19 cellular contexts compared by ENCODE assay signal in the genomic region with DNA sequence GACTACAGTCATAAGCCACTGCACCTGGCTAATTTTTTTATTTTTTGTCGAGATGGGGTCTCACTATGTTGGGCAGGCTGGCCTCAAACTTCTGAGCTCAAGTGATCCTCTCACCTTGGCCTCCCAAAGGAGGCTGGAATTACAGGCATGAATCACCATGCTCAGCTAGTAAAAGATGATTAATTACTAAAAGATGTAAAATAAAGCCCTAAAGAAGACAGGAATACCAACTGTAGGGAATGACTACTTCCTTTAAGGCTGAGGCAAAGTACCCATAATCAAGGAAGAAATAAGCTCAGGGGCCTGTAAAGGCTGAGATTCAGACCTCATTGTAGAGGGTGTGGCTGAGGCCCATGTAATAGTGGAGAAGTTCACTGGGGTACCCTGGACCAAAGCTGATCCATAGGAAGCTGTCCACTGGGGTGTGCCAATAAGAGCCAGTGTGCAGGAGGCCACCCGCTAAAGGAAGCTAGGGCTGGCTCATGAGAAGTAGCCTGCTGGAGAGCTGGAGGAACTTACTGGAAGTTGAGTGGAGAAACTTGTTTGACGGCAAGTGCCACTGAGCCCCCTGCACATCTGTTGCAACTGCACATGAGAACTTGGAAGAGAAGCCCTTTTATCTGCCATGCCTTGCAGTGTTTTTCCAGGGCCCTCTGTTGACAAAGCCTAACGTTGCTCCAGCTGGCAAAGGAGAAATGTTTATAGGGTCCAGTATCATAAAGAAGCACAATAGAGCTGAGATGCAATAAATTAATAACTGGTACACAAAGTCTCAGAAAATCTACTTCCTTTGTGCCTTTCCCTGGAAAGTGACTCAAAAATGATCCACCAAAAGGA. TPM values are rescaled to one million over a fixed set of nuclear protein-coding genes. Genes with fewer than 3 reads are reported as not detected.
"Had no signal": no experiment of that assay in that cellular context is flagged by ENCODE, and none has a peak within 500 bp of the region (broad histone marks: within the 10 kb centered on the region; RNA-seq: fewer than 3 reads in every experiment).

No MANE protein-coding gene starts in this region.

- H3K36me3 Mint-ChIP-seq: activated naive CD4-positive, alpha-beta T cell treated with anti-CD3 and anti-CD28 coated beads, Interleukin-2, amount 50 U/mL, for 72 hours had no signal

- H3K27me3 ChIP-seq: cardiac muscle cell, tibial artery had no signal

- H3K4me3 ChIP-seq: adrenal gland, cardiac muscle cell, esophagus squamous epithelium, lower lobe of right lung, tibial artery had no signal

- FAIRE-seq: endothelial cell of umbilical vein, urothelium cell line had no signal

- H3K9me3 Mint-ChIP-seq: activated naive CD4-positive, alpha-beta T cell treated with anti-CD3 and anti-CD28 coated beads, Interleukin-2, amount 50 U/mL, for 72 hours had no signal

- H3K27ac ChIP-seq: adrenal gland, cardiac muscle cell, esophagus squamous epithelium, lower lobe of right lung, tibial artery, WERI-Rb-1 had no signal

- DNase-seq: activated CD4-positive, alpha-beta T cell treated with anti-CD3 and anti-CD28 coated beads, Interleukin-2, amount 50 U/mL, for 4 hours; activated gamma-delta T cell treated with Interleukin-2 at 50 U/mL for 16 hours; adrenal gland; dermis blood vessel endothelial cell; effector memory CD4-positive, alpha-beta T cell; esophagus squamous epithelium; lower lobe of right lung; retina; stimulated activated naive CD8-positive, alpha-beta T cell treated with anti-CD3 and anti-CD28 coated beads, Interleukin-15, Interleukin-2, amounts not matched to agents 100 U/mL and 50 U/mL, for 24 hours; substantia nigra; T-helper 17 cell; tibial artery; WERI-Rb-1 had no signal

- H3K4me1 Mint-ChIP-seq: nephron, T-helper 17 cell had no signal

- H3K27ac Mint-ChIP-seq: activated naive CD4-positive, alpha-beta T cell treated with anti-CD3 and anti-CD28 coated beads, Interleukin-2, amount 50 U/mL, for 72 hours; nephron; T-helper 17 cell had no signal

- H3K4me1 ChIP-seq: adrenal gland, esophagus squamous epithelium, lower lobe of right lung, tibial artery had no signal

- H3K4me3 Mint-ChIP-seq: nephron, T-helper 17 cell had no signal

- H3K36me3 ChIP-seq: adrenal gland, cardiac muscle cell, esophagus squamous epithelium, lower lobe of right lung, tibial artery, WERI-Rb-1 had no signal

- H3K9me3 ChIP-seq: adrenal gland, esophagus squamous epithelium, lower lobe of right lung, tibial artery had no signal

RNA-seq across cellular contexts. Expression of gene SERTAD4, which starts 17.8 kb away (rescaled TPM):
- total RNA-seq: activated CD8-positive, alpha-beta memory T cell treated with anti-CD3 and anti-CD28 coated beads for 36 hours; activated naive CD4-positive, alpha-beta T cell treated with anti-CD3 and anti-CD28 coated beads, Interleukin-2, amount 50 U/mL, for 72 hours; T-helper 17 cell had no signal
